In the genomic region with DNA sequence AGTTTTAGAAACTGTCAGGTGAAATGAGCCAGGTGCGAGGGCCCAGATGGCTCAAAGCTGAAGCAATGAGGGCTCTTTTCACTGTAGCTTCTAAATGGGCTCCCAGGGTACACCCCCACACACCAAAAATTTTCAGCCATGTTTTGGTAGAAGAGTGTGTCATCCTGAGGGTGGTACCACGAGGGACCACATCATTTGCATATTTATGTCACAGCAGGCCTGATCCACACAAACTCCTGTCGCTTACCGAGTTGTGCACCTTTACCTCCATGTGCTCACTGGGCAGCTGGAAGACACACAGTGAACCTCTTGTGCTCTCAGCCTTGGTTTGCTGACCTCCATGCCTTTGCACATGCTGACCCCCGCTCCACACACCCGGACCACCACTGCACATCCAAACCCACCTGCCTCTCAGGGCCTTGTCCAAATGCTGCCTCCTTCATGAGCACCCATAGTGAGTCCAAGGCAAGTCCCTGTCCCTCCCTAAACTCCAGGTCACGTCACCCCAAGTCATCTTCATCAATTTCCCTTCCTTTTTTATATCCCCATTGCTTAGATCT, we compare ENCODE assay signal across 7 cellular contexts.
A peak's percentile ranks its signal among the peaks of the same experiment; 100 is the strongest.
DNase-seq lines count a peak whose midpoint lies in the region; ATAC-seq, FAIRE-seq and TF ChIP-seq lines count a peak whose summit lies in the region.
"Not testable (repeated sequence)": the region's sequence is repeated elsewhere in the genome, so short reads cannot be mapped to it uniquely, and the experiment has no call there.

No MANE protein-coding gene starts in this region.

- not testable (repeated sequence) for H3K9me3 Mint-ChIP-seq in CD4-positive, CD25-positive, alpha-beta regulatory T cell; activated B cell treated with CpG ODN at 0.5 μM for 24 hours; activated T-cell treated with anti-CD3 and anti-CD28 coated beads, Interleukin-2, amount 50 U/mL, for 4 hours

- not testable (repeated sequence) for H3K9ac ChIP-seq in K562 (ENCODE audit: insufficient read depth in 1 of 2, low read depth in 2 of 2, low read length in 2 of 2); smooth muscle cell (ENCODE audit: low read depth)

- not testable (repeated sequence) for TF ChIP-seq EP300 in K562 (IDR thresholded peaks at IDR 0.05; ENCODE audit: low read length)

- peak; percentile 39 to 64 for ATAC-seq in CD4-positive, CD25-positive, alpha-beta regulatory T cell (ENCODE audit: low read depth in 2 of 2)
- ATAC-seq in activated B cell treated with CpG ODN at 0.5 μM for 24 hours (ENCODE audit: low read depth): peak; percentile 19
- peak; percentile 74 to 82 for ATAC-seq in activated T-cell treated with anti-CD3 and anti-CD28 coated beads, Interleukin-2, amount 50 U/mL, for 4 hours
- ATAC-seq in K562: peak; percentile 6; the same call in 1 of the 3 replicates

- DNase-seq in CD4-positive, CD25-positive, alpha-beta regulatory T cell: peak in 2 of 3 donors; percentile 9 to 36
- DNase-seq in NAMALWA (ENCODE audit: low spot score) (peak; percentile 20), K562 (ENCODE audit: extremely low read depth in 1 of 4, low spot score in 3 of 4) (peak in 1 of 4 experiments; percentile 1), islet precursor cell (peak; percentile 54)
- not testable (repeated sequence) for DNase-seq in activated B cell treated with CpG ODN at 0.5 μM for 24 hours; activated T-cell treated with anti-CD3 and anti-CD28 coated beads, Interleukin-2, amount 50 U/mL, for 4 hours; smooth muscle cell (lab: John Stamatoyannopoulos, UW; ENCODE audit: unreplicated experiment)

- H3K27me3 ChIP-seq in CD4-positive, CD25-positive, alpha-beta regulatory T cell (ENCODE audit: control insufficient read depth, insufficient read depth, low read length); K562 (ENCODE audit: control insufficient read depth in 2 of 2, insufficient read depth in 2 of 2, low read length in 2 of 2); smooth muscle cell (ENCODE audit: low read depth): not testable (repeated sequence)

- 64% methylated on average over 6 of the region's 7 CpGs for WGBS in K562 (ENCODE audit: insufficient coverage, low coverage, missing lambda C conversion rate)
- 85% methylated on average over 7 of the region's 7 CpGs for WGBS in smooth muscle cell (ENCODE audit: low lambda C conversion rate)

- H3K4me1 Mint-ChIP-seq in CD4-positive, CD25-positive, alpha-beta regulatory T cell: peaks cover 3 to 13% (median 7%) of the 10 kb centered on the region in 4 donors
- H3K4me1 Mint-ChIP-seq in activated B cell treated with CpG ODN at 0.5 μM for 24 hours: peaks cover 13% of the 10 kb centered on the region
- H3K4me1 Mint-ChIP-seq in activated T-cell treated with anti-CD3 and anti-CD28 coated beads, Interleukin-2, amount 50 U/mL, for 4 hours (ENCODE audit: low read depth): peaks cover 11% of the 10 kb centered on the region

- H3K4me2 ChIP-seq in K562 (ENCODE audit: insufficient read depth, low read length): not testable (repeated sequence)
- peak overlapping the region; percentile 57 for H3K4me2 ChIP-seq in smooth muscle cell

- H3K27me3 Mint-ChIP-seq in CD4-positive, CD25-positive, alpha-beta regulatory T cell; activated B cell treated with CpG ODN at 0.5 μM for 24 hours; activated T-cell treated with anti-CD3 and anti-CD28 coated beads, Interleukin-2, amount 50 U/mL, for 4 hours (ENCODE audit: low read depth): not testable (repeated sequence)

- not testable (repeated sequence) for H3K36me3 Mint-ChIP-seq in CD4-positive, CD25-positive, alpha-beta regulatory T cell; activated B cell treated with CpG ODN at 0.5 μM for 24 hours (ENCODE audit: low read depth); activated T-cell treated with anti-CD3 and anti-CD28 coated beads, Interleukin-2, amount 50 U/mL, for 4 hours (ENCODE audit: insufficient read depth)

- not testable (repeated sequence) for H3K4me3 ChIP-seq in CD4-positive, CD25-positive, alpha-beta regulatory T cell (ENCODE audit: low read depth, low read length); K562; smooth muscle cell

- not testable (repeated sequence) for H3K9me1 ChIP-seq in K562 (ENCODE audit: control insufficient read depth, insufficient read depth, low read length)

- H3K4me3 Mint-ChIP-seq in CD4-positive, CD25-positive, alpha-beta regulatory T cell: peak overlapping the region in 2 of 4 donors; percentile 34 to 71
- H3K4me3 Mint-ChIP-seq in activated B cell treated with CpG ODN at 0.5 μM for 24 hours; activated T-cell treated with anti-CD3 and anti-CD28 coated beads, Interleukin-2, amount 50 U/mL, for 4 hours: not testable (repeated sequence)

- not testable (repeated sequence) for FAIRE-seq in K562 (lab: Jason Lieb, UNC)

- POLR2A ChIA-PET in activated B cell treated with CpG ODN at 0.5 μM for 24 hours (lab: Charles Lee); K562 (lab: Yijun Ruan, JAX): not testable (repeated sequence)

- not testable (repeated sequence) for H4K20me1 ChIP-seq in K562 (replicated peaks; ENCODE audit: control insufficient read depth, insufficient read depth, low read length)
- H4K20me1 ChIP-seq in smooth muscle cell (ENCODE audit: low read depth): peaks cover 59% of the 10 kb centered on the region

- CTCF ChIA-PET in activated B cell treated with CpG ODN at 0.5 μM for 24 hours (lab: Charles Lee); K562 (lab: Yijun Ruan, JAX; ENCODE audit: low intra/inter-chr PET ratio): not testable (repeated sequence)

- in situ Hi-C loops in K562 (cut with MboI): not testable (repeated sequence)

- not testable (repeated sequence) for TF ChIP-seq CTCF in activated B cell treated with CpG ODN at 0.5 μM for 24 hours (IDR thresholded peaks at IDR 0.05); K562 (IDR thresholded peaks at IDR 0.05 in 2 of 3, conservative IDR thresholded peaks at IDR 0.05 in 1 of 3; ENCODE audit: insufficient read depth in 2 of 3, low read depth in 1 of 3, low read length in 3 of 3); smooth muscle cell (IDR thresholded peaks at IDR 0.05; ENCODE audit: borderline replicate concordance, insufficient read depth, poor library complexity, severe bottlenecking)

- H3K9me3 ChIP-seq in CD4-positive, CD25-positive, alpha-beta regulatory T cell (ENCODE audit: control insufficient read depth in 2 of 2, low read length in 2 of 2); K562 (replicated peaks; ENCODE audit: control insufficient read depth, insufficient read depth, low read depth, low read length); smooth muscle cell (replicated peaks; ENCODE audit: low read depth): not testable (repeated sequence)

- not testable (repeated sequence) for H2AFZ ChIP-seq in K562 (ENCODE audit: low read depth, low read length); smooth muscle cell (ENCODE audit: low read depth)

- BruUV-seq in K562 (replicated peaks; lab: Mats Ljungman, UMichigan): not testable (repeated sequence)

- H3K27ac ChIP-seq in CD4-positive, CD25-positive, alpha-beta regulatory T cell (ENCODE audit: insufficient read depth, low read length, poor library complexity, severe bottlenecking); K562 (ENCODE audit: extremely low read depth, low read depth, low read length): not testable (repeated sequence)
- H3K27ac ChIP-seq in smooth muscle cell (ENCODE audit: low read depth): peak overlapping the region; percentile 71

- H3F3A ChIP-seq in smooth muscle cell (ENCODE audit: low read depth): not testable (repeated sequence)

- H3K4me1 ChIP-seq in CD4-positive, CD25-positive, alpha-beta regulatory T cell (ENCODE audit: control insufficient read depth, insufficient read depth, low read length, poor library complexity, severe bottlenecking); K562 (replicated peaks in 1 of 2; ENCODE audit: control insufficient read depth in 2 of 2, insufficient read depth in 2 of 2, low read length in 2 of 2); smooth muscle cell (ENCODE audit: low read depth): not testable (repeated sequence)

- H3K36me3 ChIP-seq in CD4-positive, CD25-positive, alpha-beta regulatory T cell (ENCODE audit: control insufficient read depth, insufficient read depth, low read length); smooth muscle cell (ENCODE audit: low read depth): not testable (repeated sequence)
- H3K36me3 ChIP-seq in K562 (ENCODE audit: control insufficient read depth, insufficient read depth, low read length): peaks cover 21% of the 10 kb centered on the region; the same call in 2 of the 3 replicates

- not testable (repeated sequence) for TF ChIP-seq POLR2A in K562 (conservative IDR thresholded peaks at IDR 0.05)

- intact Hi-C loops in activated B cell treated with CpG ODN at 0.5 μM for 24 hours (cut with micrococcal nuclease); K562 (cut with micrococcal nuclease): not testable (repeated sequence)

- H3K27ac Mint-ChIP-seq in CD4-positive, CD25-positive, alpha-beta regulatory T cell: peak overlapping the region in 2 of 3 donors; percentile 1 to 13
- not testable (repeated sequence) for H3K27ac Mint-ChIP-seq in activated B cell treated with CpG ODN at 0.5 μM for 24 hours

- H3K79me2 ChIP-seq in K562 (ENCODE audit: control insufficient read depth, insufficient read depth, low read length) (peaks cover 54% of the 10 kb centered on the region), smooth muscle cell (ENCODE audit: low read depth) (peaks cover 30% of the 10 kb centered on the region)

- not testable (repeated sequence) for TF ChIP-seq RAD21 in K562 (CRISPR knock-in tag; conservative IDR thresholded peaks at IDR 0.05 in 1 of 2, IDR thresholded peaks at IDR 0.05 in 1 of 2)

Comparison
In these comparisons a context has a peak if more than half of its experiments do, and no peak if none do; other contexts are left out.
1. ATAC-seq: peak in every context shown above with its lines; median percentile 78 in activated T-cell treated with anti-CD3 and anti-CD28 coated beads, Interleukin-2, amount 50 U/mL, for 4 hours; 52 in CD4-positive, CD25-positive, alpha-beta regulatory T cell; 19 in activated B cell treated with CpG ODN at 0.5 μM for 24 hours; 6 in K562.